In the genomic region with DNA sequence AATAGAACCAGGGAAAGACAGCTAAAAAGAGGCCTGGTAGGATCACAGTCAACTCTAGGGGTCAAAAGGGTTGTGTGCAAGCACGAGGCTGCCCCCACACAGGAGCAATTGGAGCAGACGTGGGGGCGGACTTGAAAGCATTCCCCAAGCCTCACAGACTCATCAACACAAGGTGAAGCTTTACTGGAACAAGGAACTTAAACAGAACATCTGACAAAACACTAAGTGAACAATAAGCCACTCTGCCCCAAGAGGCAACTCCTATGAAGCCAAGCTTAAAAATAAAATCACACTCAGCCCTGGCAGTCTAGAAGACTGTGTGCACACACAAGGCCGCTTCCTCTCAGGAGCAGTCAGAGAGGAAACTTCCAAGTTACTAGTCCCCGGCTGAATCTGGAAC, we compare ENCODE assay signal across 14 cellular contexts. TPM values are rescaled to one million over a fixed set of nuclear protein-coding genes. Genes with fewer than 3 reads are reported as not detected.
A peak's percentile ranks its signal among the peaks of the same experiment; 100 is the strongest.
DNase-seq lines count a peak whose midpoint lies in the region; ATAC-seq, FAIRE-seq and TF ChIP-seq lines count a peak whose summit lies in the region.
"Had no signal": no experiment of that assay in that cellular context is flagged by ENCODE, and none has a peak within 500 bp of the region (broad histone marks: within the 10 kb centered on the region; RNA-seq: fewer than 3 reads in every experiment).

No MANE protein-coding gene starts in this region.

- intact Hi-C loops in left colon (cut with DNase I, micrococcal nuclease), result no loop called here

- no peak overlapping the region for H3K4me3 ChIP-seq in BJ (ENCODE audit: low read depth, low read length)
- no peak overlapping the region for H3K4me3 ChIP-seq in bronchial epithelial cell (ENCODE audit: low read depth, low read length)
- H3K4me3 ChIP-seq in mesodermal cell (ENCODE audit: extremely low read depth, insufficient read depth, low read length, poor library complexity, severe bottlenecking), result no peak overlapping the region

- H3K9me3 Mint-ChIP-seq in glutamatergic neuron (ENCODE audit: unreplicated experiment), result peaks cover 8% of the 10 kb centered on the region
- H3K9me3 Mint-ChIP-seq: stimulated activated effector memory CD8-positive, alpha-beta T cell treated with anti-CD3 and anti-CD28 coated beads, Interleukin-12 subunit alpha, Interleukin-12 subunit beta, amount 100 ng/mL, for 72 hours had no signal

- H3K36me3 Mint-ChIP-seq in glutamatergic neuron (ENCODE audit: unreplicated experiment), result peaks cover 8% of the 10 kb centered on the region
- H3K36me3 Mint-ChIP-seq: CD4-positive, CD25-positive, alpha-beta regulatory T cell; natural killer cell; stimulated activated effector memory CD8-positive, alpha-beta T cell treated with anti-CD3 and anti-CD28 coated beads, Interleukin-12 subunit alpha, Interleukin-12 subunit beta, amount 100 ng/mL, for 72 hours had no signal

- H3K27ac Mint-ChIP-seq in glutamatergic neuron (ENCODE audit: unreplicated experiment), result no peak overlapping the region
- H3K27ac Mint-ChIP-seq: natural killer cell; stimulated activated effector memory CD8-positive, alpha-beta T cell treated with anti-CD3 and anti-CD28 coated beads, Interleukin-12 subunit alpha, Interleukin-12 subunit beta, amount 100 ng/mL, for 72 hours had no signal

- POLR2A ChIA-PET in BJ (lab: Charles Lee), result no interaction called here

- peak overlapping the region; percentile 81 for H3K27ac ChIP-seq in mesodermal cell (ENCODE audit: low read depth, low read length, severe bottlenecking)

- peaks cover 3% of the 10 kb centered on the region for H3K4me1 Mint-ChIP-seq in glutamatergic neuron (ENCODE audit: low read depth, unreplicated experiment)
- H3K4me1 Mint-ChIP-seq: natural killer cell; stimulated activated effector memory CD8-positive, alpha-beta T cell treated with anti-CD3 and anti-CD28 coated beads, Interleukin-12 subunit alpha, Interleukin-12 subunit beta, amount 100 ng/mL, for 72 hours had no signal

- ATAC-seq in left colon (no peak), GM21515 (IDR thresholded peaks at IDR 0.05; ENCODE audit: unreplicated experiment) (no peak)
- ATAC-seq: natural killer cell; stimulated activated effector memory CD8-positive, alpha-beta T cell treated with anti-CD3 and anti-CD28 coated beads, Interleukin-12 subunit alpha, Interleukin-12 subunit beta, amount 100 ng/mL, for 72 hours had no signal

- CTCF ChIA-PET in BJ (lab: Yijun Ruan, JAX), result interaction anchor here (0.9 to 1.2 kb wide), 3 partner anchors 11 to 14 kb away, joined by 3 to 7 read pairs (median 5); no protein-coding TSS in a partner anchor

- 0 out of 2 replicates have a peak, but pooled peaks have one; percentile 2 for TF ChIP-seq CTCF in BJ (IDR thresholded peaks at IDR 0.05; ENCODE audit: insufficient read depth, low read depth, low read length)
- no peak for TF ChIP-seq CTCF in bronchial epithelial cell (IDR thresholded peaks at IDR 0.05; ENCODE audit: insufficient read depth, low read length, severe bottlenecking)
- TF ChIP-seq CTCF in glutamatergic neuron (IDR thresholded peaks at IDR 0.05; ENCODE audit: partially characterized antibody, unreplicated experiment), result no peak

- no peak for FAIRE-seq in bronchial epithelial cell (lab: Jason Lieb, UNC)
- FAIRE-seq: RCC 7860 had no signal

- H3K36me3 ChIP-seq in BJ (ENCODE audit: control insufficient read depth, insufficient read depth, low read length) (no peaks in the 10 kb centered on the region), bronchial epithelial cell (ENCODE audit: control insufficient read depth, insufficient read depth, low read length) (no peaks in the 10 kb centered on the region), mesodermal cell (ENCODE audit: control insufficient read depth, insufficient read depth, low read length) (no peaks in the 10 kb centered on the region)

- 75 to 77% methylated on average over 4 to 5 of the region's 5 CpGs for whole genome bisulfite sequencing in mesodermal cell (ENCODE audit: insufficient coverage in 2 of 2), 2 experiments

- no peak for DNase-seq in BJ (ENCODE audit: low read depth)
- DNase-seq in HCEC 1CT, result peak; percentile 13
- DNase-seq in bronchial epithelial cell (ENCODE audit: low read depth), result peak; percentile 21
- no peak for DNase-seq in glutamatergic neuron
- no peak for DNase-seq in NCI-H2107 treated with DMSO at 0.1 percent for 48 hours (lab: John Stamatoyannopoulos, UW; ENCODE audit: unreplicated experiment)
- DNase-seq in left colon, result no peak
- DNase-seq: CD4-positive, CD25-positive, alpha-beta regulatory T cell; erythroblast; natural killer cell; NCI-H2081 had no signal

- H3K27me3 ChIP-seq in BJ (ENCODE audit: control insufficient read depth, insufficient read depth, low read length) (no peaks in the 10 kb centered on the region), bronchial epithelial cell (ENCODE audit: control insufficient read depth, insufficient read depth, low read length) (no peaks in the 10 kb centered on the region)

- peaks cover 13% of the 10 kb centered on the region for H3K27me3 Mint-ChIP-seq in glutamatergic neuron (ENCODE audit: unreplicated experiment)

- H3K4me1 ChIP-seq in mesodermal cell (ENCODE audit: control insufficient read depth, insufficient read depth, low read length, poor library complexity, severe bottlenecking), result peaks cover 13% of the 10 kb centered on the region

- H3K4me3 Mint-ChIP-seq in glutamatergic neuron (ENCODE audit: unreplicated experiment), result no peak overlapping the region
- H3K4me3 Mint-ChIP-seq: CD4-positive, CD25-positive, alpha-beta regulatory T cell; natural killer cell; stimulated activated effector memory CD8-positive, alpha-beta T cell treated with anti-CD3 and anti-CD28 coated beads, Interleukin-12 subunit alpha, Interleukin-12 subunit beta, amount 100 ng/mL, for 72 hours had no signal

- H3K9me3 ChIP-seq in mesodermal cell (ENCODE audit: control insufficient read depth, low read length), result no peaks in the 10 kb centered on the region

RNA-seq across cellular contexts. Expression of a gene that starts 32.2 kb away (rescaled TPM):
- 79.2 and 110 TPM in 2 replicates for polyA plus RNA-seq in BJ (2011; rRNA removed)
- polyA minus RNA-seq in BJ (2011; rRNA and poly(A)+ RNA removed), result 112 and 136 TPM in 2 replicates
- 17.6 and 18.7 TPM in 2 replicates for total RNA-seq in bronchial epithelial cell
- polyA plus RNA-seq in mesodermal cell (2013, experiment 1 of 2), result 136 TPM
- polyA plus RNA-seq in mesodermal cell (2013, experiment 2 of 2), result 133 TPM
- total RNA-seq in glutamatergic neuron (ENCODE audit: unreplicated experiment), result 62.5 TPM
- 10 to 100 TPM; 43.0 to 51.3 TPM for total RNA-seq in left colon
- total RNA-seq: natural killer cell had no signal
- polyA plus RNA-seq: CD4-positive, CD25-positive, alpha-beta regulatory T cell had no signal

Comparison
In these comparisons a context has a peak if more than half of its experiments do, and no peak if none do; other contexts are left out.
1. DNase-seq: peak in HCEC 1CT (single experiment) and bronchial epithelial cell (single experiment); none in BJ (single experiment), glutamatergic neuron (single experiment), NCI-H2107 treated with DMSO at 0.1 percent for 48 hours (single experiment) and left colon (0 of 2).